Comparison of ENCODE assay signal across 7 cellular contexts in the genomic region with DNA sequence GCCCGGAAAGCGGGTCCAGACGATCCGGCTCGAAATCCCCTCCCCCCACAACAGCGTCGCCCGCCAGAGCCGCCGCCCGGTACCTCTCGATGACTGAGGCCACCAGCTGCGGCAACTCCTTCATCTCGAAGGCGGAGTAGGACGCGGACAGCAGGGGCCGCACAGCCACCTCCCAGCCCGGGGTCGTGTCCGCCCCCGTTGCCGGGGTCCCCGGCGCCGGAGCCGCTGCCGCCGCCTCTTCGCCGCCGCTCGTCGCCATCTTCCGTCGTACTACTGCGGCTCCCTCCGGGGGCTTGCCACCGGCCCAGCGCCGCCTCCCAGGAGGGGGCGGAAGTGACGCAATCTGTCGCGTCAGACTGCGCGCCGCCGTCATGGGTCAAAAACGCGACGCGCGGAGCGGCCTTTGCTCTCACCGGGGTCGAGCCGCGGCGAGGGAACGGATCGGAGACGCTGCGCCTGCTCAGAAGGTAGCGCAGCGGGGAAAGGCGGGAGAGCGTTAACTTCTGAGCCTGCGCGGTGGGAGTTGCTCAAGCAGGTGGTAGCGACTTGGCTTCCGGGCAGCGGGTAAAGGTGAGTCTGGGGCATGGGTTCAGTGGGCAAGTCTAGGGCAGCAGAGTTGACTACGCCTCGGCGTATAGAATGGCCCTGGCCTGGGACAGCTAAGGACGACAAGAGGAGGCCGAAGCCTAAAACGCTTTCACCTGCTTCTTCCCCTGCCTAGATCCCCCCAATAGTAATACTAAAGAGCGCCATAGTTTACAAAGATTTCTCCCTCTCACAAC. TPM values are rescaled to one million over a fixed set of nuclear protein-coding genes. Genes with fewer than 3 reads are reported as not detected.
DNase-seq lines count a peak whose midpoint lies in the region; ATAC-seq and TF ChIP-seq lines count a peak whose summit lies in the region.

TSS of gene UBR4 (minus strand) at position 277 of the 782 bp plus-strand sequence. CDS start at position 259, 18 bp downstream.

- ATAC-seq in GM18505 (IDR thresholded peaks at IDR 0.05; ENCODE audit: unreplicated experiment), result peak; percentile 86
- peak; percentile 72 for ATAC-seq in HG02973 (IDR thresholded peaks at IDR 0.05; ENCODE audit: unreplicated experiment)

- no peak for TF ChIP-seq CTCF in astrocyte of the cerebellum (IDR thresholded peaks at IDR 0.05; ENCODE audit: low read depth, low read length, missing control alignments)

- peak within 1 kb of the TSS; percentile 80 for H3K4me3 ChIP-seq in astrocyte of the cerebellum (ENCODE audit: low read depth, low read length)

- TF ChIP-seq POLR2A in GM18505 (IDR thresholded peaks at IDR 0.05; ENCODE audit: borderline replicate concordance, extremely low read depth, insufficient read depth, insufficient read length), result peak; percentile 89

- DNase-seq in NCI-H2029 (lab: John Stamatoyannopoulos, UW) (peak; percentile 94), T-helper 22 cell (ENCODE audit: low read depth) (peak; percentile 94), astrocyte of the cerebellum (ENCODE audit: low read depth) (peak; percentile 72), hepatic stellate cell (ENCODE audit: low spot score) (peak; percentile 92), renal cortical epithelial cell (ENCODE audit: low read depth) (peak; percentile 84)

- in situ Hi-C loops in astrocyte of the cerebellum (cut with HindIII; ENCODE audit: low sequenced_read_pairs), result no loop called here

RNA-seq across cellular contexts. Expression of gene UBR4, which starts in this region (rescaled TPM):
- total RNA-seq in renal cortical epithelial cell, result 61.1 and 174 TPM in 2 replicates

Comparison
In these comparisons a context has a peak if more than half of its experiments do, and no peak if none do; other contexts are left out.
1. Peak in every context shown above with its lines: DNase-seq, ATAC-seq and H3K4me3 ChIP-seq.